In genomic region chr12:93419388-93420034, GRCh38 we compare ENCODE assay signal across 8 cellular contexts. TPM values are rescaled to one million over a fixed set of nuclear protein-coding genes. Genes with fewer than 3 reads are reported as not detected.
DNase-seq lines count a peak whose midpoint lies in the region; ATAC-seq and TF ChIP-seq lines count a peak whose summit lies in the region.

No MANE protein-coding gene starts in this region.

- peak overlapping the region; percentile 75 for H3K27ac Mint-ChIP-seq in activated T-helper 17 cell treated with anti-CD3 and anti-CD28 coated beads, Interleukin-2, amount 50 U/mL, for 72 hours

- H3K4me3 Mint-ChIP-seq in activated T-helper 17 cell treated with anti-CD3 and anti-CD28 coated beads, Interleukin-2, amount 50 U/mL, for 72 hours, result peak overlapping the region; percentile 64

- no peaks in the 10 kb centered on the region for H3K27me3 Mint-ChIP-seq in activated T-helper 17 cell treated with anti-CD3 and anti-CD28 coated beads, Interleukin-2, amount 50 U/mL, for 72 hours

- H3K9me3 Mint-ChIP-seq in activated T-helper 17 cell treated with anti-CD3 and anti-CD28 coated beads, Interleukin-2, amount 50 U/mL, for 72 hours, result no peaks in the 10 kb centered on the region

- ATAC-seq in activated T-helper 17 cell treated with anti-CD3 and anti-CD28 coated beads, Interleukin-2, amount 50 U/mL, for 72 hours (replicated peaks), result no peak
- ATAC-seq in left ventricle myocardium superior, result peak; percentile 44

- intact Hi-C loops in left ventricle myocardium superior (cut with micrococcal nuclease) (loop anchor here (5.0 kb wide), 1 partner anchor 432 kb away; no protein-coding TSS in a partner anchor), posterior cingulate gyrus (cut with DNase I) (loop anchor here (10.0 kb wide), 1 partner anchor 635 kb away; no protein-coding TSS in a partner anchor)

- no peaks in the 10 kb centered on the region for H3K36me3 ChIP-seq in GM06990 (ENCODE audit: control insufficient read depth, insufficient read depth, low read length)

- peak; percentile 40 for TF ChIP-seq CTCF in GM06990 (IDR thresholded peaks at IDR 0.05; ENCODE audit: insufficient read depth, low read length, poor library complexity, severe bottlenecking)

- peaks cover 41% of the 10 kb centered on the region for H3K36me3 Mint-ChIP-seq in activated T-helper 17 cell treated with anti-CD3 and anti-CD28 coated beads, Interleukin-2, amount 50 U/mL, for 72 hours (ENCODE audit: low read depth)

- DNase-seq in A172 (ENCODE audit: low spot score), result peak; percentile 33
- peak; percentile 33 for DNase-seq in GM06990 (ENCODE audit: extremely low read depth, insufficient read length)
- DNase-seq in NCI-H1105 treated with DMSO at 0.1 percent for 48 hours (lab: John Stamatoyannopoulos, UW), result peak; percentile 66
- no peak for DNase-seq in left ventricle myocardium superior
- DNase-seq in stromal cell of bone marrow (ENCODE audit: low read depth), result peak; percentile 46
- no peak for DNase-seq in posterior cingulate gyrus
- DNase-seq in GOT3 (lab: John Stamatoyannopoulos, UW), result no peak

- no peak overlapping the region for H3K4me3 ChIP-seq in GM06990 (replicated peaks; ENCODE audit: low read depth, low read length)

- H3K27me3 ChIP-seq in GM06990 (replicated peaks; ENCODE audit: control insufficient read depth, insufficient read depth, low read length), result no peaks in the 10 kb centered on the region

- H3K4me1 Mint-ChIP-seq in activated T-helper 17 cell treated with anti-CD3 and anti-CD28 coated beads, Interleukin-2, amount 50 U/mL, for 72 hours, result peaks cover 61% of the 10 kb centered on the region

RNA-seq across cellular contexts. Expression of gene UBE2N, which starts 22.2 kb away (rescaled TPM):
- 89.7 and 96.3 TPM in 2 replicates for total RNA-seq in A172 (2014; rRNA removed; shearing (Covaris generic))
- total RNA-seq in activated T-helper 17 cell treated with anti-CD3 and anti-CD28 coated beads, Interleukin-2, amount 50 U/mL, for 72 hours, result 100 to 1,000 TPM; 128 to 252 TPM
- 84.5 TPM for total RNA-seq in left ventricle myocardium superior

RNA-seq across cellular contexts. Expression of gene NUDT4, which starts 41.8 kb away (rescaled TPM):
- 25.6 and 26.3 TPM in 2 replicates for total RNA-seq in A172 (2014; rRNA removed; shearing (Covaris generic))
- total RNA-seq in activated T-helper 17 cell treated with anti-CD3 and anti-CD28 coated beads, Interleukin-2, amount 50 U/mL, for 72 hours, result 10 to 100 TPM; 41.2 to 51.6 TPM
- 410 TPM for total RNA-seq in left ventricle myocardium superior

RNA-seq across cellular contexts. Expression of gene MRPL42, which starts 47.8 kb away (rescaled TPM):
- total RNA-seq in A172 (2014; rRNA removed; shearing (Covaris generic)), result 148 and 172 TPM in 2 replicates
- 10 to 100 TPM; 42.2 to 70.0 TPM for total RNA-seq in activated T-helper 17 cell treated with anti-CD3 and anti-CD28 coated beads, Interleukin-2, amount 50 U/mL, for 72 hours
- total RNA-seq in left ventricle myocardium superior, result 44.7 TPM

Comparison
In these comparisons a context has a peak if more than half of its experiments do, and no peak if none do; other contexts are left out.
1. DNase-seq: peak in A172 (single experiment), GM06990 (single experiment), NCI-H1105 treated with DMSO at 0.1 percent for 48 hours (single experiment) and stromal cell of bone marrow (single experiment); none in left ventricle myocardium superior (single experiment), posterior cingulate gyrus (0 of 10) and GOT3 (single experiment).